In genomic region chr15:67061811-67062348, GRCh38 we compare ENCODE assay signal across 1 cellular context.
TF ChIP-seq lines count a peak whose summit lies in the region.

No MANE protein-coding gene starts in this region.

TF ChIP-seq in K562, 482 proteins besides CTCF, POLR2A, EP300 and RAD21:
- peak; percentile 71; the same call in 1 of the 2 replicates for TF ChIP-seq ZKSCAN1 (IDR thresholded peaks at IDR 0.05; ENCODE audit: low read depth, low read length)
- TF ChIP-seq PPARD (CRISPR knock-in tag; IDR thresholded peaks at IDR 0.05), result no peak
TF ChIP-seq in K562: peak in this region for 1.
